Comparison of ENCODE assay signal across 8 cellular contexts in genomic region chr1:89724369-89725015, GRCh38.
DNase-seq lines count a peak whose midpoint lies in the region; ATAC-seq lines count a peak whose summit lies in the region.

No MANE protein-coding gene starts in this region.

- no peaks in the 10 kb centered on the region for H3K27me3 Mint-ChIP-seq in activated CD4-positive, alpha-beta T cell treated with anti-CD3 and anti-CD28 coated beads, Interleukin-2, amount 10 ng/mL, durations not matched to agents 7 days and 5 days

- H3K4me1 ChIP-seq in SJCRH30: no peaks in the 10 kb centered on the region

- CTCF ChIA-PET in activated CD4-positive, alpha-beta T cell treated with anti-CD3 and anti-CD28 coated beads, Interleukin-2, amount 10 ng/mL, durations not matched to agents 7 days and 5 days (lab: Charles Lee): interaction anchor here (0.6 to 1.3 kb wide), 4 partner anchors 13 to 216 kb away, joined by 3 to 5 read pairs (median 4); no protein-coding TSS in a partner anchor

- H3K27ac Mint-ChIP-seq in activated CD4-positive, alpha-beta T cell treated with anti-CD3 and anti-CD28 coated beads, Interleukin-2, amount 10 ng/mL, durations not matched to agents 7 days and 5 days: peak overlapping the region; percentile 71

- H3K4me3 ChIP-seq in SJCRH30: no peak overlapping the region

- peaks cover 8% of the 10 kb centered on the region for H3K9me3 Mint-ChIP-seq in activated CD4-positive, alpha-beta T cell treated with anti-CD3 and anti-CD28 coated beads, Interleukin-2, amount 10 ng/mL, durations not matched to agents 7 days and 5 days

- H3K27me3 ChIP-seq in SJCRH30: no peaks in the 10 kb centered on the region

- H3K4me1 Mint-ChIP-seq in activated CD4-positive, alpha-beta T cell treated with anti-CD3 and anti-CD28 coated beads, Interleukin-2, amount 10 ng/mL, durations not matched to agents 7 days and 5 days: peaks cover 88% of the 10 kb centered on the region

- no peaks in the 10 kb centered on the region for H3K36me3 ChIP-seq in SJCRH30

- peaks cover 73% of the 10 kb centered on the region for H3K36me3 Mint-ChIP-seq in activated CD4-positive, alpha-beta T cell treated with anti-CD3 and anti-CD28 coated beads, Interleukin-2, amount 10 ng/mL, durations not matched to agents 7 days and 5 days (ENCODE audit: low read depth)

- peak; percentile 86 for ATAC-seq in GM19351 (IDR thresholded peaks at IDR 0.05; ENCODE audit: unreplicated experiment)
- ATAC-seq in HG03378 (IDR thresholded peaks at IDR 0.05; ENCODE audit: unreplicated experiment): peak; percentile 86

- POLR2A ChIA-PET in activated CD4-positive, alpha-beta T cell treated with anti-CD3 and anti-CD28 coated beads, Interleukin-2, amount 10 ng/mL, durations not matched to agents 7 days and 5 days (lab: Charles Lee): no interaction called here

- no peak overlapping the region for H3K4me3 Mint-ChIP-seq in activated CD4-positive, alpha-beta T cell treated with anti-CD3 and anti-CD28 coated beads, Interleukin-2, amount 10 ng/mL, durations not matched to agents 7 days and 5 days

- no peaks in the 10 kb centered on the region for H3K9me3 ChIP-seq in SJCRH30 (replicated peaks)

- DNase-seq in activated CD4-positive, alpha-beta T cell treated with anti-CD3 and anti-CD28 coated beads, Interleukin-2, amount 10 ng/mL, durations not matched to agents 7 days and 5 days: peak; percentile 38
- DNase-seq in glomerular endothelial cell (ENCODE audit: extremely low read depth, low read depth, low spot score): peak; percentile 33
- DNase-seq in stimulated activated CD4-positive, alpha-beta T cell treated with anti-CD3 and anti-CD28 coated beads, TNF-alpha, amount 100 ng/mL, for 24 hours (ENCODE audit: low read depth in 3 of 3): peak; percentile 44 to 67 (median 47)
- DNase-seq in NCI-H187 treated with DMSO at 0.1 percent for 48 hours (lab: John Stamatoyannopoulos, UW): no peak
- DNase-seq in SJCRH30: no peak
- DNase-seq in DMS79 (lab: John Stamatoyannopoulos, UW): no peak

- H3K27ac ChIP-seq in SJCRH30: no peak overlapping the region

Comparison
In these comparisons a context has a peak if more than half of its experiments do, and no peak if none do; other contexts are left out.
1. DNase-seq: peak in activated CD4-positive, alpha-beta T cell treated with anti-CD3 and anti-CD28 coated beads, Interleukin-2, amount 10 ng/mL, durations not matched to agents 7 days and 5 days (single experiment), glomerular endothelial cell (single experiment) and stimulated activated CD4-positive, alpha-beta T cell treated with anti-CD3 and anti-CD28 coated beads, TNF-alpha, amount 100 ng/mL, for 24 hours (3 of 3); none in NCI-H187 treated with DMSO at 0.1 percent for 48 hours (single experiment), SJCRH30 (0 of 2) and DMS79 (single experiment).